In the genomic region with DNA sequence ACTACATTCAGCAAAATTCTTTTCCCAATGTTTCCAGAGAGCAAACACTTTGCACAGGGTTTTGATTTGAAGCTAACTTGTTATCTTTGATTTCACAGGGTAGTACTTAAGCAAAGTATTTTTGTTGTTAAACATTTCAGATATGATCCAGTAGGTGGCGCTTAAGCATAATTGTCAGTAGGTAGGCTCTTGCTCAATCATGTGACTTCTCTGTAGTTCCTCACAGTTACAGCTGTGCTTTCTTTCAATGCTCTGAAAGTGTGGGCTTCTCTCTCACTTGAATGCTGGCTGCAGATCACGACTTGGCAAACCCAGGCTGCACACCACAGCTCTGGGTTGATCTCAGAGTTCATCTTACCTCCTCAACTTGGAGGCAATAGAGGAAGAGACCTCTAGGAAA, we compare ENCODE assay signal across 8 cellular contexts.
DNase-seq lines count a peak whose midpoint lies in the region; ATAC-seq and TF ChIP-seq lines count a peak whose summit lies in the region.

No MANE protein-coding gene starts in this region.

- WGBS in liver = 1% methylated on average over 2 of the region's 2 CpGs

- H3K4me1 ChIP-seq in liver (ENCODE audit: control insufficient read depth in 4 of 4, insufficient read depth in 4 of 4, low read length in 3 of 4) = peaks cover 0 to 4% (median 2%) of the 10 kb centered on the region in 4 donors

- no peak overlapping the region for H3K27ac ChIP-seq in liver (ENCODE audit: low read depth in 1 of 2, low read length in 2 of 2)

- H3K9ac ChIP-seq in liver (ENCODE audit: low read depth in 1 of 2, low read length in 2 of 2) = no peak overlapping the region

- DNase-seq in Ammon's horn (ENCODE audit: low spot score) = peak; percentile 24
- peak; percentile 39 for DNase-seq in SKM-1 (lab: John Stamatoyannopoulos, UW; ENCODE audit: unreplicated experiment)
- DNase-seq in ureter (ENCODE audit: low spot score) = no peak
- DNase-seq in MG63 = no peak
- DNase-seq in T-helper 9 cell = no peak

- peak; percentile 87 for ATAC-seq in GM18909 (IDR thresholded peaks at IDR 0.05; ENCODE audit: poor library complexity, unreplicated experiment)
- peak; percentile 87 for ATAC-seq in HG03520 (IDR thresholded peaks at IDR 0.05; ENCODE audit: unreplicated experiment)

- peak; percentile 82 to 87 for TF ChIP-seq RAD21 in liver (IDR thresholded peaks at IDR 0.05)

- H3K27me3 ChIP-seq in liver (ENCODE audit: control insufficient read depth in 4 of 4, insufficient read depth in 4 of 4, low read length in 3 of 4) (no peaks in the 10 kb centered on the region), MG63 (no peaks in the 10 kb centered on the region)

- H3K36me3 ChIP-seq in liver (ENCODE audit: control insufficient read depth in 4 of 4, insufficient read depth in 3 of 4, low read depth in 1 of 4, low read length in 3 of 4) = no peaks in the 10 kb centered on the region
- H3K36me3 ChIP-seq in MG63 = no peaks in the 10 kb centered on the region

- peak; percentile 52 for TF ChIP-seq CTCF in liver (IDR thresholded peaks at IDR 0.05; ENCODE audit: low read depth, low read length, missing input control)

- no peak overlapping the region for H3K4me3 ChIP-seq in liver (ENCODE audit: low read depth in 1 of 3, low read length in 3 of 3)
- no peak overlapping the region for H3K4me3 ChIP-seq in MG63

- H3K9me3 ChIP-seq in liver (ENCODE audit: control insufficient read depth in 4 of 4, low read length in 3 of 4) = no peaks in the 10 kb centered on the region
- H3K9me3 ChIP-seq in MG63 = no peaks in the 10 kb centered on the region

TF ChIP-seq in liver, 16 proteins besides CTCF, POLR2A, EP300 and RAD21:
- TF ChIP-seq, protein P1, sequence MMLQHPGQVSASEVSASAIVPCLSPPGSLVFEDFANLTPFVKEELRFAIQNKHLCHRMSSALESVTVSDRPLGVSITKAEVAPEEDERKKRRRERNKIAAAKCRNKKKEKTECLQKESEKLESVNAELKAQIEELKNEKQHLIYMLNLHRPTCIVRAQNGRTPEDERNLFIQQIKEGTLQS (IDR thresholded peaks at IDR 0.05) = no peak
- TF ChIP-seq YY1 (IDR thresholded peaks at IDR 0.05) = no peak

Comparison
In these comparisons a context has a peak if more than half of its experiments do, and no peak if none do; other contexts are left out.
1. DNase-seq: peak in Ammon's horn (single experiment) and SKM-1 (single experiment); none in ureter (single experiment), MG63 (single experiment) and T-helper 9 cell (single experiment).